ENCODE assay signal across 14 cellular contexts in the genomic region with DNA sequence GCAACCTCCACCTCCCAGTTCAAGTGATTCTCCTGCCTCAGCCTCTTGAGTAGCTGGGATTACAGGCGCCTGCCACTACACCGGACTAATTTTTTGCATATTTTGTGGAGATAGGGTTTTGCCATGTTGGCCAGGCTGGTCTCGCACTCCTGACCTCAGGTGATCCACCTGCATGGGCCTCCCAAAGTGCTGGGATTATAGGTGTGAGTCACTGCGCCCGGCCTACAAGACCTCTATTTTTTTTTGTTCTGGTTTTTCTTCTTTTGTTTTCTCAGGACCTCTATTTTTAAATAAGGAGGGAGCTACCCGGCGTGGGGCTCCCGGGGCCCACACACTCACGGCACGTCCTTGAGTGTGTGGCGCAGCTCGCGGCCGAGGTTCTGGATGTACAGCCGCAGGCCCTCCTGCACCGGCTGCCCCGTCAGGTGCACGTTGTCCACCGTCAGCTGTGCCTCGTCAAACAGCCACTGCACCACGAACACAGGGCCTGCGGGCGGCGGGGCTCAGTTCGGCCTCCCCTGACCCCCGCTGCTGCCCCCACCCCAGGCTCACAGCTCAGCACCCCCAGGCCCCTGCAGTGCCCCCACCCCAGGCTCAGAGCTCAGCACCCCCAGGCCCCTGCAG. TPM values are rescaled to one million over a fixed set of nuclear protein-coding genes. Genes with fewer than 3 reads are reported as not detected.
A peak's percentile ranks its signal among the peaks of the same experiment; 100 is the strongest.
DNase-seq lines count a peak whose midpoint lies in the region; ATAC-seq, FAIRE-seq and TF ChIP-seq lines count a peak whose summit lies in the region.
"Had no signal": no experiment of that assay in that cellular context is flagged by ENCODE, and none has a peak within 500 bp of the region (broad histone marks: within the 10 kb centered on the region; RNA-seq: fewer than 3 reads in every experiment).

No MANE protein-coding gene starts in this region.

- FAIRE-seq in HepG2 (lab: Jason Lieb, UNC): no peak
- FAIRE-seq: H1 had no signal

- peaks cover 17% of the 10 kb centered on the region for H3K4me1 Mint-ChIP-seq in neural crest cell
- peaks cover 7% of the 10 kb centered on the region for H3K4me1 Mint-ChIP-seq in CD8-positive, alpha-beta T cell (ENCODE audit: low read depth)
- H3K4me1 Mint-ChIP-seq in effector memory CD8-positive, alpha-beta T cell (ENCODE audit: low read depth in 2 of 2): no peaks in the 10 kb centered on the region

- H3K27ac ChIP-seq in HepG2 (ENCODE audit: extremely low read length, insufficient read depth, low read length): no peak overlapping the region
- no peak overlapping the region for H3K27ac ChIP-seq in right lobe of liver
- H3K27ac ChIP-seq in CD8-positive, alpha-beta T cell (ENCODE audit: low read depth, low read length): no peak overlapping the region
- no peak overlapping the region for H3K27ac ChIP-seq in ovary
- H3K27ac ChIP-seq: 22Rv1 had no signal

- DNase-seq in HepG2 (ENCODE audit: low spot score) (no peak), right lobe of liver (no peak), neural crest cell (ENCODE audit: low read depth, low spot score) (no peak), ovary (no peak)
- no peak for DNase-seq in CD8-positive, alpha-beta T cell
- no peak for DNase-seq in effector memory CD8-positive, alpha-beta T cell

- in situ Hi-C loops in HepG2 (cut with HindIII; ENCODE audit: extremely low pct_ligation_motif_present, low pct_unique_long_range_greater_than_20kb): loop anchor here (5.0 kb wide), 2 partner anchors 42 to 67 kb away; partner anchors contain the start of genes CENPX and LRRC45

- H3K9me3 Mint-ChIP-seq in neural crest cell: no peaks in the 10 kb centered on the region
- no peaks in the 10 kb centered on the region for H3K9me3 Mint-ChIP-seq in CD8-positive, alpha-beta T cell
- H3K9me3 Mint-ChIP-seq in effector memory CD8-positive, alpha-beta T cell: no peaks in the 10 kb centered on the region

- TF ChIP-seq POLR2A in HepG2 (IDR thresholded peaks at IDR 0.05; ENCODE audit: insufficient read depth in 1 of 2, low read depth in 2 of 2, low read length in 2 of 2) (no peak), right lobe of liver (IDR thresholded peaks at IDR 0.05) (no peak), ovary (IDR thresholded peaks at IDR 0.05) (no peak)

- H3K4me1 ChIP-seq in HepG2 (ENCODE audit: insufficient read depth, low read length) (peaks cover 67% of the 10 kb centered on the region), right lobe of liver (peaks cover 0 to 10% (median 0%) of the 10 kb centered on the region in 4 donors), ovary (ENCODE audit: insufficient read depth) (no peaks in the 10 kb centered on the region)
- peaks cover 12% of the 10 kb centered on the region for H3K4me1 ChIP-seq in CD8-positive, alpha-beta T cell (ENCODE audit: insufficient read depth, low read length)
- H3K4me1 ChIP-seq: HAP-1 had no signal

- WGBS in HepG2 (ENCODE audit: low lambda C conversion rate): 97% methylated on average over 26 of the region's 26 CpGs
- 97% methylated on average over 12 of the region's 26 CpGs for WGBS in right lobe of liver (ENCODE audit: insufficient coverage, low coverage, low lambda C conversion rate, missing lambda C conversion rate)
- 82 to 88% (median 83%) methylated on average over 25 to 26 of the region's 26 CpGs for WGBS in ovary, 3 donors

- H2AFZ ChIP-seq in HepG2 (ENCODE audit: low read length): no peak overlapping the region

- TF ChIP-seq CTCF in HepG2 (CRISPR knock-in tag; IDR thresholded peaks at IDR 0.05) (no peak), right lobe of liver (IDR thresholded peaks at IDR 0.05) (no peak), neural crest cell (conservative IDR thresholded peaks at IDR 0.05) (no peak), ovary (IDR thresholded peaks at IDR 0.05) (no peak)
- TF ChIP-seq CTCF in CD8-positive, alpha-beta T cell (IDR thresholded peaks at IDR 0.05): no peak

- intact Hi-C loops in HepG2 (cut with micrococcal nuclease; ENCODE audit: unreplicated experiment) (no loop called here), right lobe of liver (cut with DNase I) (loop anchor here in 1 of 2 donors (5.0 kb wide), 1 partner anchor 62 kb away; no protein-coding TSS in a partner anchor), ovary (cut with DNase I) (loop anchor here in 2 of 4 donors (10.0 kb wide), 1 partner anchor 200 kb away; no protein-coding TSS in a partner anchor)
- intact Hi-C loops in CD8-positive, alpha-beta T cell (cut with DNase I, micrococcal nuclease): no loop called here

- POLR2A ChIA-PET in HepG2 (lab: Yijun Ruan, JAX): interaction anchor here (1.0 to 9.7 kb wide), 17 partner anchors 10 to 102 kb away, joined by 3 to 136 read pairs (median 7); partner anchors contain the start of genes CENPX, DCXR, LRRC45 and MAFG
- POLR2A ChIA-PET in CD8-positive, alpha-beta T cell (lab: Charles Lee): no interaction called here

- TF ChIP-seq RAD21 in HepG2 (CRISPR knock-in tag; IDR thresholded peaks at IDR 0.05): no peak

- no peak for ATAC-seq in HepG2
- no peak for ATAC-seq in right lobe of liver
- no peak for ATAC-seq in CD8-positive, alpha-beta T cell
- ATAC-seq in effector memory CD8-positive, alpha-beta T cell (replicated peaks): no peak

- H3K9ac ChIP-seq in HepG2 (ENCODE audit: insufficient read depth, low read depth, low read length): no peak overlapping the region

- no TSS peak for BruUV-seq in HepG2 (replicated peaks; lab: Mats Ljungman, UMichigan)

- no peak overlapping the region for H3K4me3 ChIP-seq in HepG2 (replicated peaks in 1 of 3; ENCODE audit: insufficient read depth in 1 of 3, low read depth in 2 of 3, low read length in 3 of 3)
- no peak overlapping the region for H3K4me3 ChIP-seq in right lobe of liver
- no peak overlapping the region for H3K4me3 ChIP-seq in CD8-positive, alpha-beta T cell (ENCODE audit: low read depth, low read length)
- H3K4me3 ChIP-seq in ovary: no peak overlapping the region
- H3K4me3 ChIP-seq: HAP-1 had no signal

- peaks cover 36% of the 10 kb centered on the region for H3K79me2 ChIP-seq in HepG2 (ENCODE audit: insufficient read depth, low read length)

- no peak overlapping the region for H3K4me3 Mint-ChIP-seq in neural crest cell
- no peak overlapping the region for H3K4me3 Mint-ChIP-seq in CD8-positive, alpha-beta T cell
- no peak overlapping the region for H3K4me3 Mint-ChIP-seq in effector memory CD8-positive, alpha-beta T cell
- H3K4me3 Mint-ChIP-seq: CD14-positive monocyte had no signal

- peaks cover 20% of the 10 kb centered on the region for H3K27me3 Mint-ChIP-seq in neural crest cell (ENCODE audit: low read depth)
- peaks cover 6% of the 10 kb centered on the region for H3K27me3 Mint-ChIP-seq in CD8-positive, alpha-beta T cell (ENCODE audit: low read depth)
- H3K27me3 Mint-ChIP-seq in effector memory CD8-positive, alpha-beta T cell: peaks cover 18 to 25% of the 10 kb centered on the region in 2 donors

- H3K27ac Mint-ChIP-seq in neural crest cell (ENCODE audit: unreplicated experiment): peak overlapping the region; percentile 43
- H3K27ac Mint-ChIP-seq in CD8-positive, alpha-beta T cell: no peak overlapping the region
- no peak overlapping the region for H3K27ac Mint-ChIP-seq in effector memory CD8-positive, alpha-beta T cell
- H3K27ac Mint-ChIP-seq: CD14-positive monocyte had no signal

- H3K36me3 ChIP-seq in HepG2 (replicated peaks in 1 of 2; ENCODE audit: control insufficient read depth in 1 of 2, insufficient read depth in 2 of 2, low read length in 2 of 2) (peaks cover 33 to 57% of the 10 kb centered on the region in 2 experiments), right lobe of liver (no peaks in the 10 kb centered on the region), ovary (no peaks in the 10 kb centered on the region)
- H3K36me3 ChIP-seq in CD8-positive, alpha-beta T cell (ENCODE audit: insufficient read depth, low read length): no peaks in the 10 kb centered on the region
- H3K36me3 ChIP-seq: HAP-1 had no signal

- no peaks in the 10 kb centered on the region for H3K36me3 Mint-ChIP-seq in neural crest cell (ENCODE audit: low read depth)
- H3K36me3 Mint-ChIP-seq in CD8-positive, alpha-beta T cell: no peaks in the 10 kb centered on the region
- no peaks in the 10 kb centered on the region for H3K36me3 Mint-ChIP-seq in effector memory CD8-positive, alpha-beta T cell (ENCODE audit: insufficient read depth)

- H3K9me3 ChIP-seq in HepG2 (ENCODE audit: low read length) (no peaks in the 10 kb centered on the region), right lobe of liver (no peaks in the 10 kb centered on the region), ovary (no peaks in the 10 kb centered on the region)
- H3K9me3 ChIP-seq in CD8-positive, alpha-beta T cell (ENCODE audit: low read length): no peaks in the 10 kb centered on the region
- H3K9me3 ChIP-seq: HAP-1 had no signal

- TF ChIP-seq EP300 in HepG2 (IDR thresholded peaks at IDR 0.05; ENCODE audit: low read depth in 2 of 2, low read length in 2 of 2): no peak
- no peak for TF ChIP-seq EP300 in HepG2 (CRISPR knock-in tag; IDR thresholded peaks at IDR 0.05; ENCODE audit: borderline replicate concordance)
- TF ChIP-seq EP300 in ovary (IDR thresholded peaks at IDR 0.05): no peak

- H3K4me2 ChIP-seq in HepG2 (ENCODE audit: low read depth, low read length): no peak overlapping the region

- H3K27me3 ChIP-seq in HepG2 (ENCODE audit: control insufficient read depth in 1 of 2, insufficient read depth in 2 of 2, low read length in 2 of 2) (no peaks in the 10 kb centered on the region; a peak in 1 of 5 replicates), right lobe of liver (no peaks in the 10 kb centered on the region), ovary (no peaks in the 10 kb centered on the region)
- H3K27me3 ChIP-seq in CD8-positive, alpha-beta T cell (ENCODE audit: insufficient read depth, low read length): peaks cover 1% of the 10 kb centered on the region

- peaks cover 24% of the 10 kb centered on the region for H4K20me1 ChIP-seq in HepG2 (ENCODE audit: insufficient read depth, low read length)

- CTCF ChIA-PET in HepG2 (lab: Yijun Ruan, JAX; ENCODE audit: low intra/inter-chr PET ratio, low total read pairs): interaction anchor here (1.4 kb wide), 1 partner anchor 66 kb away, joined by 4 read pairs; no protein-coding TSS in a partner anchor
- CTCF ChIA-PET in CD8-positive, alpha-beta T cell (lab: Charles Lee): interaction anchor here (1.0 to 4.6 kb wide), 3 partner anchors 11 to 76 kb away, joined by 3 to 23 read pairs (median 6); partner anchors contain the start of genes CENPX, LRRC45 and RAC3

RNA-seq across cellular contexts. Expression of gene NOTUM, which starts 5.8 kb away (rescaled TPM):
- 67.7 and 160 TPM in 2 replicates for total RNA-seq in HepG2 (2016; rRNA removed; fragmentation: Illumina TruSeq; extraction: Trizol)
- 84.5 and 93.0 TPM in 2 replicates for total RNA-seq in HepG2 (2016; cell fraction: cytosol; rRNA removed; fragmentation: Illumina TruSeq; extraction: Trizol; ENCODE audit: low read depth)
- 57.7 and 164 TPM in 2 replicates for total RNA-seq in HepG2 (2016; cell fraction: insoluble cytoplasmic fraction; rRNA removed; fragmentation: Illumina TruSeq; extraction: Trizol)
- 135 and 136 TPM in 2 replicates for total RNA-seq in HepG2 (2016; cell fraction: membrane; rRNA removed; fragmentation: Illumina TruSeq; extraction: Trizol)
- total RNA-seq in HepG2 (2016; cell fraction: nucleus; rRNA removed; fragmentation: Illumina TruSeq; extraction: Trizol): 135 and 163 TPM in 2 replicates
- polyA plus RNA-seq in HepG2 (2011; rRNA removed): 150 and 181 TPM in 2 replicates
- polyA plus RNA-seq in HepG2 (2011; cell fraction: cytosol; rRNA removed): 114 and 236 TPM in 2 replicates
- polyA plus RNA-seq in HepG2 (2011; cell fraction: nucleus; rRNA removed): 458 and 622 TPM in 2 replicates
- polyA plus RNA-seq in HepG2 (2012): 125 and 195 TPM in 2 replicates
- polyA plus RNA-seq in HepG2 (2016; cell fraction: cytosol; fragmentation: Illumina TruSeq; extraction: Trizol; ENCODE audit: low read depth): 88.8 and 91.1 TPM in 2 replicates
- polyA plus RNA-seq in HepG2 (2016; cell fraction: insoluble cytoplasmic fraction; fragmentation: Illumina TruSeq; extraction: Trizol; ENCODE audit: low read depth): 83.8 and 101 TPM in 2 replicates
- polyA plus RNA-seq in HepG2 (2016; cell fraction: membrane; fragmentation: Illumina TruSeq; extraction: Trizol; ENCODE audit: low read depth): 141 and 157 TPM in 2 replicates
- polyA plus RNA-seq in HepG2 (2016; cell fraction: nucleus; fragmentation: Illumina TruSeq; extraction: Trizol; ENCODE audit: insufficient read depth, low read depth): 380 and 399 TPM in 2 replicates
- 0.49 and 206 TPM in 2 replicates for polyA minus RNA-seq in HepG2 (2011; rRNA and poly(A)+ RNA removed; ENCODE audit: low replicate concordance)
- polyA minus RNA-seq in HepG2 (2011; cell fraction: cytosol; rRNA and poly(A)+ RNA removed): 89.1 and 107 TPM in 2 replicates
- 78.2 and 93.7 TPM in 2 replicates for polyA minus RNA-seq in HepG2 (2011; cell fraction: nucleus; rRNA and poly(A)+ RNA removed)
- 1 to 10 TPM; 1.2 to 7.6 (median 3.0) TPM for total RNA-seq in right lobe of liver
- total RNA-seq in neural crest cell: 5.9 and 6.3 TPM in 2 replicates
- not detected for total RNA-seq in CD8-positive, alpha-beta T cell
- under 1 TPM in 3 of 7 donors, not detected in 4; 0.20 to 0.36 (median 0.24) TPM for total RNA-seq in ovary
- under 1 TPM in 1 of 2 donors, not detected in 1; 0.05 TPM for polyA plus RNA-seq in ovary
- total RNA-seq: A673, HT1080 had no signal
- polyA plus RNA-seq: CD14-positive monocyte had no signal

RNA-seq across cellular contexts. Expression of gene MYADML2, which starts 8.1 kb away (rescaled TPM):
- total RNA-seq in HepG2 (2016; rRNA removed; fragmentation: Illumina TruSeq; extraction: Trizol): not detected in 2 replicates
- not detected in 2 replicates for total RNA-seq in HepG2 (2016; cell fraction: cytosol; rRNA removed; fragmentation: Illumina TruSeq; extraction: Trizol; ENCODE audit: low read depth)
- total RNA-seq in HepG2 (2016; cell fraction: insoluble cytoplasmic fraction; rRNA removed; fragmentation: Illumina TruSeq; extraction: Trizol): not detected in 2 replicates
- not detected in 2 replicates for total RNA-seq in HepG2 (2016; cell fraction: membrane; rRNA removed; fragmentation: Illumina TruSeq; extraction: Trizol)
- total RNA-seq in HepG2 (2016; cell fraction: nucleus; rRNA removed; fragmentation: Illumina TruSeq; extraction: Trizol): not detected in 2 replicates
- polyA plus RNA-seq in HepG2 (2011; rRNA removed): not detected in 2 replicates
- polyA plus RNA-seq in HepG2 (2011; cell fraction: cytosol; rRNA removed): not detected in 2 replicates
- not detected in 2 replicates for polyA plus RNA-seq in HepG2 (2011; cell fraction: nucleus; rRNA removed)
- 0.07 TPM in 1 of 2 replicates, not detected in the other for polyA plus RNA-seq in HepG2 (2012)
- polyA plus RNA-seq in HepG2 (2016; cell fraction: cytosol; fragmentation: Illumina TruSeq; extraction: Trizol; ENCODE audit: low read depth): not detected in 2 replicates
- polyA plus RNA-seq in HepG2 (2016; cell fraction: insoluble cytoplasmic fraction; fragmentation: Illumina TruSeq; extraction: Trizol; ENCODE audit: low read depth): not detected in 2 replicates
- not detected in 2 replicates for polyA plus RNA-seq in HepG2 (2016; cell fraction: membrane; fragmentation: Illumina TruSeq; extraction: Trizol; ENCODE audit: low read depth)
- not detected in 2 replicates for polyA plus RNA-seq in HepG2 (2016; cell fraction: nucleus; fragmentation: Illumina TruSeq; extraction: Trizol; ENCODE audit: insufficient read depth, low read depth)
- polyA minus RNA-seq in HepG2 (2011; rRNA and poly(A)+ RNA removed; ENCODE audit: low replicate concordance): 0.05 TPM in 1 of 2 replicates, not detected in the other
- polyA minus RNA-seq in HepG2 (2011; cell fraction: cytosol; rRNA and poly(A)+ RNA removed): not detected in 2 replicates
- not detected in 2 replicates for polyA minus RNA-seq in HepG2 (2011; cell fraction: nucleus; rRNA and poly(A)+ RNA removed)
- not detected for total RNA-seq in right lobe of liver
- total RNA-seq in neural crest cell: 0.11 TPM in 1 of 2 replicates, not detected in the other
- total RNA-seq in CD8-positive, alpha-beta T cell: not detected
- total RNA-seq in ovary: not detected
- polyA plus RNA-seq in ovary: not detected
- total RNA-seq: A673, Daoy, HT1080 had no signal
- polyA plus RNA-seq: BJ, CD14-positive monocyte had no signal

RNA-seq across cellular contexts. Expression of gene PYCR1, which starts 18.1 kb away (rescaled TPM):
- 323 and 338 TPM in 2 replicates for total RNA-seq in HepG2 (2016; rRNA removed; fragmentation: Illumina TruSeq; extraction: Trizol)
- 107 and 137 TPM in 2 replicates for total RNA-seq in HepG2 (2016; cell fraction: cytosol; rRNA removed; fragmentation: Illumina TruSeq; extraction: Trizol; ENCODE audit: low read depth)
- total RNA-seq in HepG2 (2016; cell fraction: insoluble cytoplasmic fraction; rRNA removed; fragmentation: Illumina TruSeq; extraction: Trizol): 327 and 331 TPM in 2 replicates
- total RNA-seq in HepG2 (2016; cell fraction: membrane; rRNA removed; fragmentation: Illumina TruSeq; extraction: Trizol): 233 and 286 TPM in 2 replicates
- 125 and 146 TPM in 2 replicates for total RNA-seq in HepG2 (2016; cell fraction: nucleus; rRNA removed; fragmentation: Illumina TruSeq; extraction: Trizol)
- polyA plus RNA-seq in HepG2 (2011; rRNA removed): 338 and 382 TPM in 2 replicates
- 241 and 431 TPM in 2 replicates for polyA plus RNA-seq in HepG2 (2011; cell fraction: cytosol; rRNA removed)
- polyA plus RNA-seq in HepG2 (2011; cell fraction: nucleus; rRNA removed): 366 and 457 TPM in 2 replicates
- polyA plus RNA-seq in HepG2 (2012): 191 and 311 TPM in 2 replicates
- 130 and 165 TPM in 2 replicates for polyA plus RNA-seq in HepG2 (2016; cell fraction: cytosol; fragmentation: Illumina TruSeq; extraction: Trizol; ENCODE audit: low read depth)
- 344 and 389 TPM in 2 replicates for polyA plus RNA-seq in HepG2 (2016; cell fraction: insoluble cytoplasmic fraction; fragmentation: Illumina TruSeq; extraction: Trizol; ENCODE audit: low read depth)
- 207 and 239 TPM in 2 replicates for polyA plus RNA-seq in HepG2 (2016; cell fraction: membrane; fragmentation: Illumina TruSeq; extraction: Trizol; ENCODE audit: low read depth)
- 253 and 265 TPM in 2 replicates for polyA plus RNA-seq in HepG2 (2016; cell fraction: nucleus; fragmentation: Illumina TruSeq; extraction: Trizol; ENCODE audit: insufficient read depth, low read depth)
- polyA minus RNA-seq in HepG2 (2011; rRNA and poly(A)+ RNA removed; ENCODE audit: low replicate concordance): 104 and 478 TPM in 2 replicates
- 138 and 160 TPM in 2 replicates for polyA minus RNA-seq in HepG2 (2011; cell fraction: cytosol; rRNA and poly(A)+ RNA removed)
- polyA minus RNA-seq in HepG2 (2011; cell fraction: nucleus; rRNA and poly(A)+ RNA removed): 31.5 and 42.4 TPM in 2 replicates
- 10 to 100 TPM in 1 of 6 experiments, 1 to 10 TPM in 5; 3.2 to 10.6 (median 5.1) TPM for total RNA-seq in right lobe of liver
- 93.0 and 102 TPM in 2 replicates for total RNA-seq in neural crest cell
- 1 to 10 TPM in 1 of 2 experiments, under 1 TPM in 1; 0.56 to 1.5 TPM for total RNA-seq in CD8-positive, alpha-beta T cell
- 100 to 1,000 TPM in 1 of 7 donors, 10 to 100 TPM in 2, 1 to 10 TPM in 4; 1.5 to 119 (median 9.4) TPM for total RNA-seq in ovary
- 1 to 10 TPM; 6.1 to 8.1 TPM for polyA plus RNA-seq in ovary
- polyA plus RNA-seq: CD14-positive monocyte had no signal

RNA-seq across cellular contexts. Expression of gene ASPSCR1, which starts 22.3 kb away (rescaled TPM):
- 221 and 314 TPM in 2 replicates for total RNA-seq in HepG2 (2016; rRNA removed; fragmentation: Illumina TruSeq; extraction: Trizol)
- 180 and 228 TPM in 2 replicates for total RNA-seq in HepG2 (2016; cell fraction: cytosol; rRNA removed; fragmentation: Illumina TruSeq; extraction: Trizol; ENCODE audit: low read depth)
- 219 and 327 TPM in 2 replicates for total RNA-seq in HepG2 (2016; cell fraction: insoluble cytoplasmic fraction; rRNA removed; fragmentation: Illumina TruSeq; extraction: Trizol)
- total RNA-seq in HepG2 (2016; cell fraction: membrane; rRNA removed; fragmentation: Illumina TruSeq; extraction: Trizol): 207 and 283 TPM in 2 replicates
- total RNA-seq in HepG2 (2016; cell fraction: nucleus; rRNA removed; fragmentation: Illumina TruSeq; extraction: Trizol): 184 and 224 TPM in 2 replicates
- 257 and 274 TPM in 2 replicates for polyA plus RNA-seq in HepG2 (2011; rRNA removed)
- polyA plus RNA-seq in HepG2 (2011; cell fraction: cytosol; rRNA removed): 164 and 428 TPM in 2 replicates
- 988 and 1,754 TPM in 2 replicates for polyA plus RNA-seq in HepG2 (2011; cell fraction: nucleus; rRNA removed)
- 102 and 190 TPM in 2 replicates for polyA plus RNA-seq in HepG2 (2012)
- 154 and 193 TPM in 2 replicates for polyA plus RNA-seq in HepG2 (2016; cell fraction: cytosol; fragmentation: Illumina TruSeq; extraction: Trizol; ENCODE audit: low read depth)
- 188 and 212 TPM in 2 replicates for polyA plus RNA-seq in HepG2 (2016; cell fraction: insoluble cytoplasmic fraction; fragmentation: Illumina TruSeq; extraction: Trizol; ENCODE audit: low read depth)
- polyA plus RNA-seq in HepG2 (2016; cell fraction: membrane; fragmentation: Illumina TruSeq; extraction: Trizol; ENCODE audit: low read depth): 186 and 218 TPM in 2 replicates
- polyA plus RNA-seq in HepG2 (2016; cell fraction: nucleus; fragmentation: Illumina TruSeq; extraction: Trizol; ENCODE audit: insufficient read depth, low read depth): 413 and 420 TPM in 2 replicates
- 26.8 and 276 TPM in 2 replicates for polyA minus RNA-seq in HepG2 (2011; rRNA and poly(A)+ RNA removed; ENCODE audit: low replicate concordance)
- 97.1 and 133 TPM in 2 replicates for polyA minus RNA-seq in HepG2 (2011; cell fraction: cytosol; rRNA and poly(A)+ RNA removed)
- polyA minus RNA-seq in HepG2 (2011; cell fraction: nucleus; rRNA and poly(A)+ RNA removed): 107 and 152 TPM in 2 replicates
- 10 to 100 TPM; 24.4 to 55.6 (median 32.9) TPM for total RNA-seq in right lobe of liver
- 50.0 and 51.9 TPM in 2 replicates for total RNA-seq in neural crest cell
- 10 to 100 TPM; 18.6 to 19.5 TPM for total RNA-seq in CD8-positive, alpha-beta T cell
- total RNA-seq in ovary: 10 to 100 TPM; 18.0 to 39.9 (median 25.8) TPM
- polyA plus RNA-seq in ovary: 10 to 100 TPM in 1 of 2 donors, 1 to 10 TPM in 1; 1.6 to 24.3 TPM

RNA-seq across cellular contexts. Expression of gene MAFG, which starts 27.6 kb away (rescaled TPM):
- total RNA-seq in HepG2 (2016; rRNA removed; fragmentation: Illumina TruSeq; extraction: Trizol): 12.4 and 14.5 TPM in 2 replicates
- 2.1 and 2.3 TPM in 2 replicates for total RNA-seq in HepG2 (2016; cell fraction: cytosol; rRNA removed; fragmentation: Illumina TruSeq; extraction: Trizol; ENCODE audit: low read depth)
- 9.8 and 14.7 TPM in 2 replicates for total RNA-seq in HepG2 (2016; cell fraction: insoluble cytoplasmic fraction; rRNA removed; fragmentation: Illumina TruSeq; extraction: Trizol)
- total RNA-seq in HepG2 (2016; cell fraction: membrane; rRNA removed; fragmentation: Illumina TruSeq; extraction: Trizol): 7.6 TPM in 2 replicates
- 15.5 and 16.7 TPM in 2 replicates for total RNA-seq in HepG2 (2016; cell fraction: nucleus; rRNA removed; fragmentation: Illumina TruSeq; extraction: Trizol)
- 20.0 TPM in 2 replicates for polyA plus RNA-seq in HepG2 (2011; rRNA removed)
- polyA plus RNA-seq in HepG2 (2011; cell fraction: cytosol; rRNA removed): 17.1 and 19.4 TPM in 2 replicates
- polyA plus RNA-seq in HepG2 (2011; cell fraction: nucleus; rRNA removed): 98.2 and 128 TPM in 2 replicates
- polyA plus RNA-seq in HepG2 (2012): 16.1 and 26.5 TPM in 2 replicates
- 1.4 and 1.6 TPM in 2 replicates for polyA plus RNA-seq in HepG2 (2016; cell fraction: cytosol; fragmentation: Illumina TruSeq; extraction: Trizol; ENCODE audit: low read depth)
- polyA plus RNA-seq in HepG2 (2016; cell fraction: insoluble cytoplasmic fraction; fragmentation: Illumina TruSeq; extraction: Trizol; ENCODE audit: low read depth): 9.2 and 10.7 TPM in 2 replicates
- polyA plus RNA-seq in HepG2 (2016; cell fraction: membrane; fragmentation: Illumina TruSeq; extraction: Trizol; ENCODE audit: low read depth): 4.3 and 4.6 TPM in 2 replicates
- polyA plus RNA-seq in HepG2 (2016; cell fraction: nucleus; fragmentation: Illumina TruSeq; extraction: Trizol; ENCODE audit: insufficient read depth, low read depth): 38.9 and 41.8 TPM in 2 replicates
- polyA minus RNA-seq in HepG2 (2011; rRNA and poly(A)+ RNA removed; ENCODE audit: low replicate concordance): 16.8 and 26.4 TPM in 2 replicates
- 8.0 and 9.5 TPM in 2 replicates for polyA minus RNA-seq in HepG2 (2011; cell fraction: cytosol; rRNA and poly(A)+ RNA removed)
- 11.9 and 15.8 TPM in 2 replicates for polyA minus RNA-seq in HepG2 (2011; cell fraction: nucleus; rRNA and poly(A)+ RNA removed)
- 10 to 100 TPM in 2 of 6 experiments, 1 to 10 TPM in 4; 7.4 to 12.9 (median 9.2) TPM for total RNA-seq in right lobe of liver
- 24.1 and 24.2 TPM in 2 replicates for total RNA-seq in neural crest cell
- total RNA-seq in CD8-positive, alpha-beta T cell: 10 to 100 TPM in 1 of 2 experiments, 1 to 10 TPM in 1; 8.5 to 10.5 TPM
- 10 to 100 TPM; 10.6 to 21.1 (median 16.3) TPM for total RNA-seq in ovary
- polyA plus RNA-seq in ovary: 10 to 100 TPM in 1 of 2 donors, 1 to 10 TPM in 1; 9.5 to 11.8 TPM
